In the genomic region with DNA sequence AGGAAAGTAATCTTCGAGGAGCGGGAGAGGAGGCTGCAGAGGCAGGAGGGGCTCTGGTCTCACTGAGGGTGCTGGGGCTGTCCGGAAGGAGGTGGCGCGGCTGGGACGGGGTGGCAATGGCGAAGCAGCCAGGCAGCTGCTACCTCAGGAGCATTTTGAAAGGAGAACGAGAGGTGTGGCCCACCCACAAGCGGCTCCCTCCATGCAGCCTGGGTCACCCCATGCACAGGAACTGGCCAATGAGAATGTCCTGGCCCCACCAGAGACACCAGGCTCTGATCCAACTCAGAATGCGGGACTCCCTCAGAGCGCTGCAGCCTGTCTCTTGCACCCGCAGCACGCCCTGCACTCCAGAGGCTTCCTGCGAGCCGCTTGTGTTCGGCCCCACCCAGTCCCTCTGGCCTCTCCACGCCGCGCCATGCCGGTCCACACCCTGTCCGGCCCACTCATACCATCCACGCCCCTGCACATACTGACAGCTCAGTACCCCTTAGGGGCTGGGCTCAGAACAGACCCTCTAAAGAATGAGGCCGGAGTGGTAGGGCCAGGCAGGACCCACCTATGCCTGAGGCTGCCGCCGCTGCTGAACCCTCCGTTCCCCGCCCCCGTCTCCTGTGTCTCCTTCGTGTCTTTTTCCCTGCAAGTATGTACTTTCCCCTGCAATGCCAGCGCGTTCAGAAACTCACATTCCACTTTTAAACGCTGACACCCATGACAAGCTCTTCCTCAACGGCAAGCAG, we compare ENCODE assay signal across 27 cellular contexts. TPM values are rescaled to one million over a fixed set of nuclear protein-coding genes. Genes with fewer than 3 reads are reported as not detected.
A peak's percentile ranks its signal among the peaks of the same experiment; 100 is the strongest.
DNase-seq lines count a peak whose midpoint lies in the region; ATAC-seq and TF ChIP-seq lines count a peak whose summit lies in the region.
"Had no signal": no experiment of that assay in that cellular context is flagged by ENCODE, and none has a peak within 500 bp of the region (broad histone marks: within the 10 kb centered on the region; RNA-seq: fewer than 3 reads in every experiment).

No MANE protein-coding gene starts in this region.

- peak overlapping the region; percentile 0 for H3K18ac ChIP-seq in trophoblast cell (ENCODE audit: low read length)

- H3K4me1 ChIP-seq in HEK293 (ENCODE audit: control insufficient read depth, insufficient read depth, low read length) = peaks cover 6% of the 10 kb centered on the region; the same call in 1 of the 2 replicates
- H3K4me1 ChIP-seq in trophoblast cell (ENCODE audit: control insufficient read depth in 1 of 2, insufficient read depth in 2 of 2, low read length in 2 of 2) = peaks cover 15 to 22% of the 10 kb centered on the region in 2 experiments

- H3K9me3 ChIP-seq in HEK293 (ENCODE audit: control insufficient read depth, insufficient read depth, low read depth, low read length) = no peaks in the 10 kb centered on the region
- H3K9me3 ChIP-seq in trophoblast cell (ENCODE audit: insufficient read depth, low read depth, low read length) = peaks cover 2% of the 10 kb centered on the region
- H3K9me3 ChIP-seq: Caco-2 had no signal

- H3K79me1 ChIP-seq in trophoblast cell (ENCODE audit: low read length) = peaks cover 8% of the 10 kb centered on the region

- CTCF ChIA-PET in HEK293 (lab: Yijun Ruan, JAX) = interaction anchor here (1.0 kb wide), 1 partner anchor 326 kb away, joined by 4 read pairs; no protein-coding TSS in a partner anchor
- CTCF ChIA-PET in GM10248 (lab: Yijun Ruan, JAX) = no interaction called here

- peak overlapping the region; percentile 39 for H4K8ac ChIP-seq in trophoblast cell (ENCODE audit: low read depth, low read length)

- H2AK5ac ChIP-seq in trophoblast cell (ENCODE audit: low read length) = peak overlapping the region; percentile 69

- POLR2A ChIA-PET in HEK293 (lab: Yijun Ruan, JAX) = no interaction called here
- POLR2A ChIA-PET in GM10248 (lab: Yijun Ruan, JAX) = interaction anchor here (0.5 kb wide), 1 partner anchor 354 kb away, joined by 7 read pairs; no protein-coding TSS in a partner anchor

- H2AFZ ChIP-seq in trophoblast cell (ENCODE audit: insufficient read depth, low read length, poor library complexity) = peak overlapping the region; percentile 1

- peak overlapping the region; percentile 25 for H2BK120ac ChIP-seq in trophoblast cell (ENCODE audit: insufficient read depth, low read length, poor library complexity)

- DNase-seq in left lobe of liver (ENCODE audit: low spot score) (no peak), trophoblast cell (peak; percentile 82 to 87), NCI-H2227 (lab: John Stamatoyannopoulos, UW; ENCODE audit: unreplicated experiment) (no peak), GM10248 (ENCODE audit: extremely low spot score) (no peak), GM03348 (ENCODE audit: low spot score) (no peak)
- DNase-seq: activated CD8-positive, alpha-beta T cell treated with anti-CD3 and anti-CD28 coated beads for 36 hours; activated effector memory CD4-positive, alpha-beta T cell treated with anti-CD3 and anti-CD28 coated beads, Interleukin-2, amount 50 U/mL, for 16 hours; activated naive CD8-positive, alpha-beta T cell treated with anti-CD3 and anti-CD28 coated beads, Interleukin-2, amount 10 ng/mL, durations not matched to agents 7 days and 5 days; activated T-cell treated with anti-CD3 and anti-CD28 coated beads for 4 hours; C1 segment of cervical spinal cord; Caco-2; cerebellar nuclear complex; immature natural killer cell; KBM-7; MM.1S; NCI-H1417; NCI-H2081 treated with DMSO at 0.1 percent for 48 hours; NCI-H446; occipital lobe; retina; stimulated activated CD4-positive, alpha-beta T cell treated with anti-CD3 and anti-CD28 coated beads, Interleukin-12 subunit alpha, Interleukin-12 subunit beta, amount 100 ng/mL, for 4 hours; stimulated activated CD4-positive, alpha-beta T cell treated with anti-CD3 and anti-CD28 coated beads, Interleukin-4, amount 100 ng/mL, for 24 hours; stimulated activated naive B cell treated with anti-CD40 and anti-IgM and Interleukin-4, amounts not matched to agents 10 μg/mL and 1 μg/mL and 100 μg/mL, for 72 hours had no signal

- H3K27ac ChIP-seq in HEK293 (ENCODE audit: extremely low read depth, low read depth, low read length) (no peak overlapping the region), trophoblast cell (ENCODE audit: low read depth, low read length) (no peak overlapping the region)

- H3K9ac ChIP-seq in trophoblast cell (ENCODE audit: low read length) = no peak overlapping the region

- H3K79me2 ChIP-seq in trophoblast cell (ENCODE audit: control insufficient read depth, insufficient read depth, low read length, poor library complexity) = no peaks in the 10 kb centered on the region

- peak overlapping the region; percentile 2 for H3K14ac ChIP-seq in trophoblast cell (ENCODE audit: low read length)

- H4K12ac ChIP-seq in trophoblast cell (ENCODE audit: low read depth, low read length) = no peak overlapping the region

- H3K23ac ChIP-seq in trophoblast cell (ENCODE audit: low read length) = no peak overlapping the region

- H3K4me2 ChIP-seq in trophoblast cell (ENCODE audit: low read length) = no peak overlapping the region

- whole genome bisulfite sequencing in trophoblast cell (ENCODE audit: extremely low coverage, insufficient coverage, insufficient read length) = no CpG with 5 or more reads among the region's 33 CpGs

- ATAC-seq in esophagus mucosa (peak; percentile 73), left lobe of liver (peak; percentile 38), GM18907 (IDR thresholded peaks at IDR 0.05; ENCODE audit: unreplicated experiment) (no peak)
- ATAC-seq: activated CD4-positive, CD25-positive, alpha-beta regulatory T cell treated with anti-CD3 and anti-CD28 coated beads, Interleukin-2, amount 50 U/mL, for 24 hours; activated CD8-positive, alpha-beta T cell treated with anti-CD3 and anti-CD28 coated beads for 36 hours; stimulated activated naive B cell treated with anti-CD40 and anti-IgM and Interleukin-4, amounts not matched to agents 10 μg/mL and 1 μg/mL and 100 μg/mL, for 72 hours had no signal

- H3K36me3 ChIP-seq in HEK293 (ENCODE audit: control insufficient read depth in 2 of 2, insufficient read depth in 1 of 2, low read length in 2 of 2) = no peaks in the 10 kb centered on the region
- no peaks in the 10 kb centered on the region for H3K36me3 ChIP-seq in trophoblast cell (ENCODE audit: control insufficient read depth in 1 of 2, insufficient read depth in 2 of 2, low read length in 2 of 2)

- H3K27me3 ChIP-seq in trophoblast cell (ENCODE audit: insufficient read depth, low read length) = no peaks in the 10 kb centered on the region

- H2BK5ac ChIP-seq in trophoblast cell (ENCODE audit: low read depth, low read length, poor library complexity) = no peak overlapping the region

- no peak overlapping the region for H2BK12ac ChIP-seq in trophoblast cell (ENCODE audit: low read length)

- TF ChIP-seq CTCF in HEK293 (tag by site-specific recombination; IDR thresholded peaks at IDR 0.05) = no peak
- no peak for TF ChIP-seq CTCF in GM10248 (IDR thresholded peaks at IDR 0.05; ENCODE audit: control extremely low read depth, extremely low read depth, low read depth, missing control alignments)

- H4K91ac ChIP-seq in trophoblast cell (ENCODE audit: low read depth, low read length) = no peak overlapping the region

- H3K4ac ChIP-seq in trophoblast cell (ENCODE audit: low read depth, low read length) = no peak overlapping the region

- H3K4me3 ChIP-seq in HEK293 (ENCODE audit: low read depth, low read length) = no peak overlapping the region
- H3K4me3 ChIP-seq in trophoblast cell (ENCODE audit: low read depth, low read length) = no peak overlapping the region

TF ChIP-seq in HEK293, 187 proteins besides CTCF, POLR2A, EP300 and RAD21:
- TF ChIP-seq, protein P1, sequence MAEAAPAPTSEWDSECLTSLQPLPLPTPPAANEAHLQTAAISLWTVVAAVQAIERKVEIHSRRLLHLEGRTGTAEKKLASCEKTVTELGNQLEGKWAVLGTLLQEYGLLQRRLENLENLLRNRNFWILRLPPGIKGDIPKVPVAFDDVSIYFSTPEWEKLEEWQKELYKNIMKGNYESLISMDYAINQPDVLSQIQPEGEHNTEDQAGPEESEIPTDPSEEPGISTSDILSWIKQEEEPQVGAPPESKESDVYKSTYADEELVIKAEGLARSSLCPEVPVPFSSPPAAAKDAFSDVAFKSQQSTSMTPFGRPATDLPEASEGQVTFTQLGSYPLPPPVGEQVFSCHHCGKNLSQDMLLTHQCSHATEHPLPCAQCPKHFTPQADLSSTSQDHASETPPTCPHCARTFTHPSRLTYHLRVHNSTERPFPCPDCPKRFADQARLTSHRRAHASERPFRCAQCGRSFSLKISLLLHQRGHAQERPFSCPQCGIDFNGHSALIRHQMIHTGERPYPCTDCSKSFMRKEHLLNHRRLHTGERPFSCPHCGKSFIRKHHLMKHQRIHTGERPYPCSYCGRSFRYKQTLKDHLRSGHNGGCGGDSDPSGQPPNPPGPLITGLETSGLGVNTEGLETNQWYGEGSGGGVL (tag by site-specific recombination; IDR thresholded peaks at IDR 0.05) = no peak
- TF ChIP-seq KLF1 (tag by site-specific recombination; IDR thresholded peaks at IDR 0.05) = peak; percentile 65
- TF ChIP-seq, protein P2, sequence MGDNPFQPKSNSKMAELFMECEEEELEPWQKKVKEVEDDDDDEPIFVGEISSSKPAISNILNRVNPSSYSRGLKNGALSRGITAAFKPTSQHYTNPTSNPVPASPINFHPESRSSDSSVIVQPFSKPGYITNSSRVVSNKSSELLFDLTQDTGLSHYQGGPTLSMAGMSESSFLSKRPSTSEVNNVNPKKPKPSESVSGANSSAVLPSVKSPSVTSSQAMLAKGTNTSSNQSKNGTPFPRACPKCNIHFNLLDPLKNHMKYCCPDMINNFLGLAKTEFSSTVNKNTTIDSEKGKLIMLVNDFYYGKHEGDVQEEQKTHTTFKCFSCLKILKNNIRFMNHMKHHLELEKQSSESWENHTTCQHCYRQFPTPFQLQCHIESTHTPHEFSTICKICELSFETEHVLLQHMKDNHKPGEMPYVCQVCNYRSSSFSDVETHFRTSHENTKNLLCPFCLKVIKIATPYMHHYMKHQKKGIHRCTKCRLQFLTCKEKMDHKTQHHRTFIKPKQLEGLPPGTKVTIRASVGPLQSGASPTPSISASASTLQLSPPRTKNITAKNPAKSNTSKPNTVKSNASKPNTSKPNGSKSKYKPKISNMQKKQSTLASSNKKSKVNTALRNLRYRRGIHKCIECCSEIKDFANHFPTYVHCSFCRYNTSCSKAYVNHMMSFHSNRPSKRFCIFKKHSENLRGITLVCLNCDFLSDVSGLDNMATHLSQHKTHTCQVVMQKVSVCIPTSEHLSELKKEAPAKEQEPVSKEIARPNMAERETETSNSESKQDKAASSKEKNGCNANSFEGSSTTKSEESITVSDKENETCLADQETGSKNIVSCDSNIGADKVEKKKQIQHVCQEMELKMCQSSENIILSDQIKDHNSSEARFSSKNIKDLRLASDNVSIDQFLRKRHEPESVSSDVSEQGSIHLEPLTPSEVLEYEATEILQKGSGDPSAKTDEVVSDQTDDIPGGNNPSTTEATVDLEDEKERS (tag by site-specific recombination; IDR thresholded peaks at IDR 0.05) = no peak

RNA-seq across cellular contexts. Expression of gene BOK, which starts 6.4 kb away (rescaled TPM):
- total RNA-seq in esophagus mucosa (35.0 TPM), left lobe of liver (95.8 TPM)
- 46.7 and 48.1 TPM in 2 replicates for polyA plus RNA-seq in trophoblast cell (2013)
- total RNA-seq: activated naive CD8-positive, alpha-beta T cell treated with anti-CD3 and anti-CD28 coated beads, Interleukin-2, amount 10 ng/mL, durations not matched to agents 7 days and 5 days had no signal

RNA-seq across cellular contexts. Expression of gene STK25, which starts 43.8 kb away (rescaled TPM):
- total RNA-seq in esophagus mucosa (82.4 TPM), left lobe of liver (65.5 TPM)
- 96.3 and 98.3 TPM in 2 replicates for polyA plus RNA-seq in trophoblast cell (2013)

Comparison
In these comparisons a context has a peak if more than half of its experiments do, and no peak if none do; other contexts are left out.
1. DNase-seq: peak in trophoblast cell (2 of 2); none in left lobe of liver (single experiment), NCI-H2227 (single experiment), GM10248 (single experiment) and GM03348 (single experiment).